Comparison of ENCODE assay signal across 8 cellular contexts in genomic region chr15:78565951-78566774, GRCh38. TPM values are rescaled to one million over a fixed set of nuclear protein-coding genes. Genes with fewer than 3 reads are reported as not detected.
DNase-seq lines count a peak whose midpoint lies in the region; ATAC-seq and TF ChIP-seq lines count a peak whose summit lies in the region.

No MANE protein-coding gene starts in this region.

- ATAC-seq in HG03066 (IDR thresholded peaks at IDR 0.05; ENCODE audit: low read depth, unreplicated experiment), result peak; percentile 7

- no peak overlapping the region for H3K23ac ChIP-seq in neuronal stem cell (ENCODE audit: low read depth, low read length, poor library complexity)

- H3K18ac ChIP-seq in neuronal stem cell (ENCODE audit: low read length), result peak overlapping the region; percentile 94

- peaks cover 2% of the 10 kb centered on the region; the same call in 1 of the 2 replicates for H3K9me3 ChIP-seq in SJSA1 (replicated peaks)
- no peaks in the 10 kb centered on the region for H3K9me3 ChIP-seq in neuronal stem cell (replicated peaks in 1 of 2; ENCODE audit: control insufficient read depth in 2 of 2, insufficient read depth in 1 of 2, low read depth in 1 of 2, low read length in 2 of 2)

- no peak overlapping the region for H2BK15ac ChIP-seq in neuronal stem cell (ENCODE audit: low read length)

- H3K4me3 ChIP-seq in SJSA1, result peak overlapping the region; percentile 56
- H3K4me3 ChIP-seq in neuronal stem cell (ENCODE audit: low read length in 2 of 2), result peak overlapping the region; percentile 79 to 90

- POLR2A ChIA-PET in GM10248 (lab: Yijun Ruan, JAX), result interaction anchor here (0.9 to 2.1 kb wide), 4 partner anchors 10 to 306 kb away, joined by 3 to 8 read pairs (median 3); partner anchors contain the start of genes DNAJA4 and PSMA4

- no peak overlapping the region for H2BK120ac ChIP-seq in neuronal stem cell (ENCODE audit: low read depth, low read length)

- no peak overlapping the region for H2BK12ac ChIP-seq in neuronal stem cell (ENCODE audit: low read length)

- peaks cover 5% of the 10 kb centered on the region for H3K79me1 ChIP-seq in neuronal stem cell (ENCODE audit: low read depth, low read length)

- no peak overlapping the region for H2AK5ac ChIP-seq in neuronal stem cell (ENCODE audit: low read depth, low read length)

- no peak overlapping the region for H4K8ac ChIP-seq in neuronal stem cell (ENCODE audit: low read depth, low read length)

- in situ Hi-C loops in ACHN (cut with HindIII; ENCODE audit: low pct_ligation_motif_present, low pct_unique_long_range_greater_than_20kb, low sequenced_read_pairs), result no loop called here

- H3K36me3 ChIP-seq in SJSA1 (no peaks in the 10 kb centered on the region; the same call in 1 of the 2 replicates), neuronal stem cell (replicated peaks in 1 of 2; ENCODE audit: control insufficient read depth in 2 of 2, insufficient read depth in 2 of 2, low read length in 2 of 2) (no peaks in the 10 kb centered on the region)

- WGBS in neuronal stem cell (ENCODE audit: extremely low coverage in 2 of 2, insufficient read length in 2 of 2, insufficient replicate concordance in 1 of 2), 2 donors, result no CpG with 5 or more reads among the region's 19 CpGs

- H3K4me1 ChIP-seq in SJSA1 (replicated peaks) (peaks cover 4% of the 10 kb centered on the region; the same call in 1 of the 2 replicates), neuronal stem cell (ENCODE audit: control insufficient read depth in 2 of 2, insufficient read depth in 1 of 2, low read depth in 1 of 2, low read length in 2 of 2) (peaks cover 4 to 5% of the 10 kb centered on the region in 2 donors)

- peak overlapping the region; percentile 85 for H3K4me2 ChIP-seq in neuronal stem cell (ENCODE audit: insufficient read depth, low read length, poor library complexity, severe bottlenecking)

- peak overlapping the region; percentile 79 for H3K9ac ChIP-seq in neuronal stem cell (ENCODE audit: low read depth, low read length, poor library complexity)

- CTCF ChIA-PET in GM10248 (lab: Yijun Ruan, JAX), result interaction anchor here (1.4 to 3.2 kb wide), 4 partner anchors 10 to 23 kb away, joined by 4 to 16 read pairs (median 7); no protein-coding TSS in a partner anchor

- H3K27me3 ChIP-seq in SJSA1 (replicated peaks) (0 out of 2 replicates have a peak, but pooled peaks cover 4% of the 10 kb centered on the region), neuronal stem cell (ENCODE audit: control insufficient read depth in 3 of 3, insufficient read depth in 3 of 3, low read depth in 1 of 3, low read length in 3 of 3) (peaks cover 0 to 20% (median 0%) of the 10 kb centered on the region in 3 experiments)

- no peak overlapping the region for H3K4ac ChIP-seq in neuronal stem cell (ENCODE audit: low read length)

- H3K14ac ChIP-seq in neuronal stem cell (ENCODE audit: low read length), result no peak overlapping the region

- TF ChIP-seq CTCF in GM10248 (IDR thresholded peaks at IDR 0.05; ENCODE audit: control extremely low read depth, extremely low read depth, low read depth, missing control alignments), result no peak

- H2AFZ ChIP-seq in neuronal stem cell (ENCODE audit: low read length), result peak overlapping the region; percentile 96

- peak; percentile 54 for DNase-seq in ACHN
- DNase-seq in GM10248 (ENCODE audit: extremely low spot score), result peak; percentile 23
- DNase-seq in SJSA1 (ENCODE audit: low read depth in 1 of 2, low spot score in 2 of 2), result peak in 1 of 2 experiments; percentile 57
- DNase-seq in epithelial cell of prostate (ENCODE audit: low read depth, low spot score), result no peak
- DNase-seq in neuronal stem cell (ENCODE audit: low spot score), result peak; percentile 47
- no peak for DNase-seq in UCSD-AML1 (lab: John Stamatoyannopoulos, UW; ENCODE audit: unreplicated experiment)
- DNase-seq in T-helper 9 cell, result no peak

- no peak overlapping the region for H4K91ac ChIP-seq in neuronal stem cell (ENCODE audit: low read depth, low read length, poor library complexity)

- no peak overlapping the region for H2BK5ac ChIP-seq in neuronal stem cell (ENCODE audit: low read length)

- H3K27ac ChIP-seq in SJSA1 (no peak overlapping the region), epithelial cell of prostate (peak overlapping the region; percentile 22), neuronal stem cell (replicated peaks; ENCODE audit: low read length) (peak overlapping the region; percentile 93)

RNA-seq across cellular contexts. Expression of gene CHRNA5, which starts 0.8 kb away (rescaled TPM):
- total RNA-seq in SJSA1 (2014; rRNA removed; shearing (Covaris generic)), result 4.1 and 4.6 TPM in 2 replicates
- 17.3 TPM for polyA plus RNA-seq in neuronal stem cell (2013, experiment 1 of 2)
- 18.2 TPM for polyA plus RNA-seq in neuronal stem cell (2013, experiment 2 of 2)

RNA-seq across cellular contexts. Expression of gene PSMA4, which starts 25.9 kb away (rescaled TPM):
- 399 and 488 TPM in 2 replicates for total RNA-seq in SJSA1 (2014; rRNA removed; shearing (Covaris generic))
- polyA plus RNA-seq in neuronal stem cell (2013, experiment 1 of 2), result 669 TPM
- 669 TPM for polyA plus RNA-seq in neuronal stem cell (2013, experiment 2 of 2)

RNA-seq across cellular contexts. Expression of gene CHRNA3, which starts 54.6 kb away (rescaled TPM):
- not detected in 2 replicates for total RNA-seq in SJSA1 (2014; rRNA removed; shearing (Covaris generic))
- polyA plus RNA-seq in neuronal stem cell (2013, experiment 1 of 2), result 0.77 TPM
- 0.97 TPM for polyA plus RNA-seq in neuronal stem cell (2013, experiment 2 of 2)

RNA-seq across cellular contexts. Expression of gene HYKK, which starts 58.8 kb away (rescaled TPM):
- 4.1 and 9.4 TPM in 2 replicates for total RNA-seq in SJSA1 (2014; rRNA removed; shearing (Covaris generic))
- 1.3 TPM for polyA plus RNA-seq in neuronal stem cell (2013, experiment 1 of 2)
- 1.4 TPM for polyA plus RNA-seq in neuronal stem cell (2013, experiment 2 of 2)

Comparison
In these comparisons a context has a peak if more than half of its experiments do, and no peak if none do; other contexts are left out.
1. DNase-seq: peak in ACHN (single experiment), GM10248 (single experiment) and neuronal stem cell (single experiment); none in epithelial cell of prostate (single experiment), UCSD-AML1 (single experiment) and T-helper 9 cell (single experiment).